19 cellular contexts compared by ENCODE assay signal in genomic region chr9:90956026-90956810, GRCh38.
DNase-seq lines count a peak whose midpoint lies in the region; ATAC-seq and TF ChIP-seq lines count a peak whose summit lies in the region.
"Had no signal": no experiment of that assay in that cellular context is flagged by ENCODE, and none has a peak within 500 bp of the region (broad histone marks: within the 10 kb centered on the region; RNA-seq: fewer than 3 reads in every experiment).

No MANE protein-coding gene starts in this region.

- peak overlapping the region; percentile 52 for H3K27ac Mint-ChIP-seq in osteocyte (ENCODE audit: unreplicated experiment)
- H3K27ac Mint-ChIP-seq: activated naive CD4-positive, alpha-beta T cell treated with anti-CD3 and anti-CD28 coated beads, Interleukin-2, amount 10 ng/mL, durations not matched to agents 7 days and 5 days had no signal

- no peaks in the 10 kb centered on the region for H3K9me3 ChIP-seq in MG63
- H3K9me3 ChIP-seq in ascending aorta, result peaks cover 0 to 4% of the 10 kb centered on the region in 2 donors
- H3K9me3 ChIP-seq: neutrophil had no signal

- H3K36me3 ChIP-seq in MG63 (no peaks in the 10 kb centered on the region), ascending aorta (peaks cover 0 to 4% of the 10 kb centered on the region in 2 donors)
- H3K36me3 ChIP-seq: neutrophil had no signal

- no peaks in the 10 kb centered on the region for H3K9me3 Mint-ChIP-seq in osteocyte (ENCODE audit: unreplicated experiment)
- H3K9me3 Mint-ChIP-seq: activated naive CD4-positive, alpha-beta T cell treated with anti-CD3 and anti-CD28 coated beads, Interleukin-2, amount 10 ng/mL, durations not matched to agents 7 days and 5 days had no signal

- TF ChIP-seq CTCF in AG10803 (conservative IDR thresholded peaks at IDR 0.05; ENCODE audit: low read length) (no peak), osteocyte (IDR thresholded peaks at IDR 0.05) (no peak), ascending aorta (IDR thresholded peaks at IDR 0.05) (no peak)

- intact Hi-C loops in ascending aorta (cut with DNase I), result no loop called here

- H3K4me3 Mint-ChIP-seq in osteocyte (ENCODE audit: unreplicated experiment), result no peak overlapping the region
- H3K4me3 Mint-ChIP-seq: activated naive CD4-positive, alpha-beta T cell treated with anti-CD3 and anti-CD28 coated beads, Interleukin-2, amount 10 ng/mL, durations not matched to agents 7 days and 5 days had no signal

- H3K27me3 Mint-ChIP-seq in osteocyte (ENCODE audit: unreplicated experiment), result no peaks in the 10 kb centered on the region

- H3K36me3 Mint-ChIP-seq in osteocyte (ENCODE audit: unreplicated experiment), result no peaks in the 10 kb centered on the region
- H3K36me3 Mint-ChIP-seq: activated naive CD4-positive, alpha-beta T cell treated with anti-CD3 and anti-CD28 coated beads, Interleukin-2, amount 10 ng/mL, durations not matched to agents 7 days and 5 days had no signal

- ATAC-seq in GM19324 (IDR thresholded peaks at IDR 0.05; ENCODE audit: low FRiP score, unreplicated experiment) (no peak), HG02623 (IDR thresholded peaks at IDR 0.05; ENCODE audit: unreplicated experiment) (no peak)
- ATAC-seq: right cardiac atrium; stimulated activated naive CD8-positive, alpha-beta T cell treated with anti-CD3 and anti-CD28 coated beads, Interleukin-15, Interleukin-2, amounts not matched to agents 100 U/mL and 50 U/mL, for 24 hours had no signal

- DNase-seq in AG10803 (ENCODE audit: low read depth) (peak; percentile 75), MG63 (peak; percentile 74), fibroblast of gingiva (ENCODE audit: low read depth) (peak; percentile 92), osteocyte (ENCODE audit: extremely low spot score, unreplicated experiment) (no peak), epidermal melanocyte (ENCODE audit: insufficient read length, low spot score) (no peak), ascending aorta (ENCODE audit: low spot score in 2 of 2) (no peak)
- DNase-seq: activated CD4-positive, alpha-beta T cell treated with anti-CD3 and anti-CD28 coated beads, Interleukin-2, amount 50 U/mL, for 4 hours; activated naive CD4-positive, alpha-beta T cell treated with anti-CD3 and anti-CD28 coated beads, Interleukin-2, amount 10 ng/mL, durations not matched to agents 7 days and 5 days; activated T-cell treated with anti-CD3 and anti-CD28 coated beads for 4 hours; Calu3; H7; Karpas-422; NCI-H1436 treated with DMSO at 0.1 percent for 48 hours; right cardiac atrium; stimulated activated naive CD8-positive, alpha-beta T cell treated with anti-CD3 and anti-CD28 coated beads, Interleukin-15, Interleukin-2, amounts not matched to agents 100 U/mL and 50 U/mL, for 24 hours; SW 1271 had no signal

- H3K27ac ChIP-seq in ascending aorta, result no peak overlapping the region
- H3K27ac ChIP-seq: neutrophil had no signal

- peaks cover 40% of the 10 kb centered on the region for H3K4me1 Mint-ChIP-seq in osteocyte (ENCODE audit: unreplicated experiment)
- H3K4me1 Mint-ChIP-seq: activated naive CD4-positive, alpha-beta T cell treated with anti-CD3 and anti-CD28 coated beads, Interleukin-2, amount 10 ng/mL, durations not matched to agents 7 days and 5 days had no signal

- H3K4me3 ChIP-seq in AG10803 (ENCODE audit: low read length) (no peak overlapping the region), MG63 (no peak overlapping the region), ascending aorta (no peak overlapping the region)

- H3K4me1 ChIP-seq in ascending aorta, result peaks cover 0 to 7% of the 10 kb centered on the region in 2 donors

- H3K27me3 ChIP-seq in MG63, result no peaks in the 10 kb centered on the region
- H3K27me3 ChIP-seq in ascending aorta, result no peaks in the 10 kb centered on the region

Comparison
In these comparisons a context has a peak if more than half of its experiments do, and no peak if none do; other contexts are left out.
1. DNase-seq: peak in AG10803 (single experiment), MG63 (single experiment) and fibroblast of gingiva (single experiment); none in osteocyte (single experiment), epidermal melanocyte (single experiment) and ascending aorta (0 of 2).